27 cellular contexts compared by ENCODE assay signal in the genomic region with DNA sequence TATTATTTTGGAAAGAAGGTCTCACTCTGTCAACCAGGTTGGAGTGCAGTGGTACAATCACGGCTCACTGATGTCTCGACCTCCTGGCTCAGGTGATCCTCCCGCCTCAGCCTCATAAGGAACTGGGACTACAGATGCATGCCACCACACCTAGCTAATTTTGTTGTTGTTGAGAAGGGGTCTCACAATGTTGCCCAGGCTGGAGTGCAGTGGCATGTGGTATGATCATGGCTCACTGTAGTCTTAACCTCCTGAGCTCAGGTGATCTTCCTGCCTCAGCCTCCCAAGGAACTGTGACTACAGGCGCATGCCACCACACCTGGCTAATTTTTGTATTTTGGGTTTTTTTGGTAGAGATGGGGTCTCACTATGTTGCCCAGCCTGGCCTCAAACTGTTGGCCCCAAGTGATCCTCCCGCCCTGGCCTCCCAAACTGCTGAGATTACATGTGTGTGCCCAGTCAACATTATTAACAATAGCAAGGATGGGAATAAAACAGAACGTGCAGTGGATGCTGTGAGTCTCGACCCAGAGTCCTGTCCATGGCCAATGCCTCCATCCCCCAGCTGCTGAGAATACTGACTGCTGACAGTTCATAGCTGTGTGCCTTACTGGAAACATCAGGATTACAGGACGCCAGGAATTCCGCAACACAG. TPM values are rescaled to one million over a fixed set of nuclear protein-coding genes. Genes with fewer than 3 reads are reported as not detected.
A peak's percentile ranks its signal among the peaks of the same experiment; 100 is the strongest.
DNase-seq lines count a peak whose midpoint lies in the region; ATAC-seq and TF ChIP-seq lines count a peak whose summit lies in the region.
"Had no signal": no experiment of that assay in that cellular context is flagged by ENCODE, and none has a peak within 500 bp of the region (broad histone marks: within the 10 kb centered on the region; RNA-seq: fewer than 3 reads in every experiment).

No MANE protein-coding gene starts in this region.

- no peak overlapping the region for H4K91ac ChIP-seq in IMR-90 (ENCODE audit: insufficient read depth, low read depth, low read length)

- in situ Hi-C loops in IMR-90 (cut with MboI; ENCODE audit: low sequenced_read_pairs) = no loop called here

- peak; percentile 40 for DNase-seq in activated naive CD4-positive, alpha-beta T cell treated with anti-CD3 and anti-CD28 coated beads, Interleukin-2, amount 10 ng/mL, durations not matched to agents 7 days and 5 days
- no peak for DNase-seq in activated naive CD4-positive, alpha-beta T cell treated with Interleukin-2 at 50 U/mL for 16 hours
- DNase-seq in IMR-90 (no peak), natural killer cell (no peak)
- no peak for DNase-seq in stimulated activated CD4-positive, alpha-beta T cell treated with anti-CD3 and anti-CD28 coated beads, Interleukin-1b, Interleukin-23, amount 100 ng/mL, for 48 hours
- DNase-seq in stimulated activated naive CD4-positive, alpha-beta T cell (lab: John Stamatoyannopoulos, UW) = no peak
- DNase-seq: ACHN; C1 segment of cervical spinal cord; CD8-positive, alpha-beta memory T cell; DMS53; EL; HFFc6; Kasumi-1; MG63; NCI-H1048; NCI-H1436; NCI-H2029; NCI-H345; NCI-H526; PC-3; RPMI8226; SHP77 treated with DMSO at 0.1 percent for 48 hours had no signal

- H3K9me1 ChIP-seq in IMR-90 (ENCODE audit: insufficient read depth, low read length) = no peaks in the 10 kb centered on the region

- POLR2A ChIA-PET in IMR-90 (lab: Charles Lee; ENCODE audit: unreplicated experiment) = interaction anchor here (0.5 kb wide), 1 partner anchor 14 kb away, joined by 3 read pairs; no protein-coding TSS in a partner anchor

- H3K36me3 Mint-ChIP-seq in activated naive CD4-positive, alpha-beta T cell treated with anti-CD3 and anti-CD28 coated beads, Interleukin-2, amount 10 ng/mL, durations not matched to agents 7 days and 5 days = no peaks in the 10 kb centered on the region
- no peaks in the 10 kb centered on the region for H3K36me3 Mint-ChIP-seq in activated T-helper 17 cell treated with anti-CD3 and anti-CD28 coated beads, Interleukin-2, amount 50 U/mL, for 72 hours (ENCODE audit: low read depth)
- H3K36me3 Mint-ChIP-seq in natural killer cell = no peaks in the 10 kb centered on the region
- H3K36me3 Mint-ChIP-seq: CD8-positive, alpha-beta memory T cell; IgD-negative memory B cell had no signal

- dilution Hi-C loops in IMR-90 (cut with HindIII; ENCODE audit: low sequenced_read_pairs, unreplicated experiment) = no loop called here

- no peaks in the 10 kb centered on the region for H4K20me1 ChIP-seq in IMR-90 (ENCODE audit: insufficient read depth, low read length)

- no peak overlapping the region for H2BK120ac ChIP-seq in IMR-90 (ENCODE audit: low read depth, low read length)

- intact Hi-C loops in IMR-90 (cut with micrococcal nuclease) = loop anchor here (10.0 kb wide), 1 partner anchor 329 kb away; the partner anchor contains the start of genes GPR108 and TRIP10
- intact Hi-C loops in natural killer cell (cut with micrococcal nuclease) = no loop called here

- TF ChIP-seq RAD21 in IMR-90 (IDR thresholded peaks at IDR 0.05; ENCODE audit: low read length) = no peak

- no peak overlapping the region for H3K4ac ChIP-seq in IMR-90 (ENCODE audit: low read depth, low read length)

- H3K27me3 Mint-ChIP-seq in activated naive CD4-positive, alpha-beta T cell treated with anti-CD3 and anti-CD28 coated beads, Interleukin-2, amount 10 ng/mL, durations not matched to agents 7 days and 5 days = no peaks in the 10 kb centered on the region
- no peaks in the 10 kb centered on the region for H3K27me3 Mint-ChIP-seq in activated T-helper 17 cell treated with anti-CD3 and anti-CD28 coated beads, Interleukin-2, amount 50 U/mL, for 72 hours
- no peaks in the 10 kb centered on the region for H3K27me3 Mint-ChIP-seq in natural killer cell (ENCODE audit: low read depth in 2 of 2)
- H3K27me3 Mint-ChIP-seq: CD8-positive, alpha-beta memory T cell had no signal

- no peak overlapping the region for H3K4me3 ChIP-seq in IMR-90 (ENCODE audit: insufficient read depth, low read depth, low read length)
- H3K4me3 ChIP-seq: MG63 had no signal

- H3K27ac ChIP-seq in IMR-90 (ENCODE audit: insufficient read depth, low read length) = no peak overlapping the region

- no peak overlapping the region for H3K4me3 Mint-ChIP-seq in activated naive CD4-positive, alpha-beta T cell treated with anti-CD3 and anti-CD28 coated beads, Interleukin-2, amount 10 ng/mL, durations not matched to agents 7 days and 5 days
- no peak overlapping the region for H3K4me3 Mint-ChIP-seq in activated T-helper 17 cell treated with anti-CD3 and anti-CD28 coated beads, Interleukin-2, amount 50 U/mL, for 72 hours
- H3K4me3 Mint-ChIP-seq in natural killer cell = no peak overlapping the region
- H3K4me3 Mint-ChIP-seq: HFFc6 had no signal

- H3K23ac ChIP-seq in IMR-90 (ENCODE audit: low read depth, low read length) = no peak overlapping the region

- TF ChIP-seq CTCF in IMR-90 (conservative IDR thresholded peaks at IDR 0.05; ENCODE audit: low read depth, low read length) (no peak), natural killer cell (IDR thresholded peaks at IDR 0.05) (no peak)

- WGBS in IMR-90 (ENCODE audit: extremely low coverage in 2 of 2, insufficient read length in 1 of 2), 2 experiments = no CpG with 5 or more reads among the region's 9 CpGs

- no peak overlapping the region for H3K14ac ChIP-seq in IMR-90 (replicated peaks; ENCODE audit: low read depth, low read length)

- no peak overlapping the region for H2BK20ac ChIP-seq in IMR-90 (ENCODE audit: low read depth, low read length)

- no TSS peak for BruUV-seq in IMR-90 (replicated peaks; lab: Mats Ljungman, UMichigan)

- H3K9me3 Mint-ChIP-seq in activated naive CD4-positive, alpha-beta T cell treated with anti-CD3 and anti-CD28 coated beads, Interleukin-2, amount 10 ng/mL, durations not matched to agents 7 days and 5 days = no peaks in the 10 kb centered on the region
- no peaks in the 10 kb centered on the region for H3K9me3 Mint-ChIP-seq in activated T-helper 17 cell treated with anti-CD3 and anti-CD28 coated beads, Interleukin-2, amount 50 U/mL, for 72 hours
- H3K9me3 Mint-ChIP-seq in natural killer cell = peaks cover 0 to under 1% of the 10 kb centered on the region in 2 donors
- H3K9me3 Mint-ChIP-seq: CD8-positive, alpha-beta memory T cell; HFFc6; IgD-negative memory B cell had no signal

- no peak overlapping the region for H4K8ac ChIP-seq in IMR-90 (ENCODE audit: low read depth in 2 of 2, low read length in 2 of 2)

- H4K5ac ChIP-seq in IMR-90 (ENCODE audit: low read depth, low read length) = no peak overlapping the region

- H2BK15ac ChIP-seq in IMR-90 (ENCODE audit: low read depth, low read length) = no peak overlapping the region

- H3K4me1 Mint-ChIP-seq in activated naive CD4-positive, alpha-beta T cell treated with anti-CD3 and anti-CD28 coated beads, Interleukin-2, amount 10 ng/mL, durations not matched to agents 7 days and 5 days = peaks cover 2% of the 10 kb centered on the region
- no peaks in the 10 kb centered on the region for H3K4me1 Mint-ChIP-seq in activated T-helper 17 cell treated with anti-CD3 and anti-CD28 coated beads, Interleukin-2, amount 50 U/mL, for 72 hours
- H3K4me1 Mint-ChIP-seq in natural killer cell = peaks cover 0 to 2% of the 10 kb centered on the region in 2 donors

- H2AK9ac ChIP-seq in IMR-90 (replicated peaks; ENCODE audit: low read depth, low read length, poor library complexity) = no peak overlapping the region

- H3K36me3 ChIP-seq in IMR-90 (ENCODE audit: control insufficient read depth, insufficient read depth, low read length) = no peaks in the 10 kb centered on the region
- H3K36me3 ChIP-seq: MG63 had no signal

- no peak overlapping the region for H3K56ac ChIP-seq in IMR-90 (ENCODE audit: extremely low read depth, insufficient read depth, low read length)

- H3K9ac ChIP-seq in IMR-90 (ENCODE audit: low read depth, low read length) = no peak overlapping the region

- H3K79me1 ChIP-seq in IMR-90 (ENCODE audit: low read depth in 1 of 2, low read length in 2 of 2) = no peaks in the 10 kb centered on the region

- H2AK5ac ChIP-seq in IMR-90 (ENCODE audit: low read depth, low read length) = no peak overlapping the region

- no peak for TF ChIP-seq POLR2A in IMR-90 (IDR thresholded peaks at IDR 0.05; ENCODE audit: low read depth, low read length)

- no peaks in the 10 kb centered on the region for H3K27me3 ChIP-seq in IMR-90 (ENCODE audit: control insufficient read depth, insufficient read depth, low read length)
- H3K27me3 ChIP-seq: MG63 had no signal

- no peaks in the 10 kb centered on the region for H3K9me3 ChIP-seq in IMR-90 (ENCODE audit: control insufficient read depth, insufficient read depth, low read length)
- H3K9me3 ChIP-seq: MG63 had no signal

- no peak overlapping the region for H3K27ac Mint-ChIP-seq in activated naive CD4-positive, alpha-beta T cell treated with anti-CD3 and anti-CD28 coated beads, Interleukin-2, amount 10 ng/mL, durations not matched to agents 7 days and 5 days
- no peak overlapping the region for H3K27ac Mint-ChIP-seq in activated T-helper 17 cell treated with anti-CD3 and anti-CD28 coated beads, Interleukin-2, amount 50 U/mL, for 72 hours
- no peak overlapping the region for H3K27ac Mint-ChIP-seq in natural killer cell
- H3K27ac Mint-ChIP-seq: CD8-positive, alpha-beta memory T cell; HFFc6; IgD-negative memory B cell had no signal

- ATAC-seq in IMR-90 (ENCODE audit: low read depth) = no peak
- ATAC-seq in activated T-helper 17 cell treated with anti-CD3 and anti-CD28 coated beads, Interleukin-2, amount 50 U/mL, for 72 hours (replicated peaks) = peak; percentile 56
- ATAC-seq in natural killer cell = peak in 2 of 3 donors; percentile 8 to 32
- no peak for ATAC-seq in HG02981 (IDR thresholded peaks at IDR 0.05; ENCODE audit: unreplicated experiment)
- ATAC-seq: PC-3 had no signal

- H3K18ac ChIP-seq in IMR-90 (ENCODE audit: low read depth, low read length) = no peak overlapping the region

- H2AFZ ChIP-seq in IMR-90 (replicated peaks; ENCODE audit: low read length, poor library complexity) = peak overlapping the region; percentile 58

- no peaks in the 10 kb centered on the region for H3K4me1 ChIP-seq in IMR-90 (ENCODE audit: control insufficient read depth, insufficient read depth, low read length)

- no peak overlapping the region for H2BK5ac ChIP-seq in IMR-90 (ENCODE audit: low read depth, low read length, poor library complexity, severe bottlenecking)

- CTCF ChIA-PET in activated naive CD4-positive, alpha-beta T cell treated with anti-CD3 and anti-CD28 coated beads, Interleukin-2, amount 10 ng/mL, durations not matched to agents 7 days and 5 days (lab: Charles Lee) = no interaction called here
- CTCF ChIA-PET in IMR-90 (lab: Yijun Ruan, JAX) = no interaction called here

- no peak overlapping the region for H3K4me2 ChIP-seq in IMR-90 (ENCODE audit: low read depth, low read length)

RNA-seq across cellular contexts. Expression of gene MBD3L3, which starts 5.4 kb away (rescaled TPM):
- total RNA-seq in IMR-90 (2012; rRNA removed) (not detected in 2 replicates), natural killer cell (not detected)
- not detected in 2 replicates for polyA plus RNA-seq in IMR-90 (2012; rRNA removed)
- not detected in 2 replicates for polyA plus RNA-seq in IMR-90 (2012; cell fraction: cytosol; rRNA removed)
- polyA plus RNA-seq in IMR-90 (2012; cell fraction: nucleus; rRNA removed; ENCODE audit: low replicate concordance) = not detected in 2 replicates
- not detected for total RNA-seq in activated T-helper 17 cell treated with anti-CD3 and anti-CD28 coated beads, Interleukin-2, amount 50 U/mL, for 72 hours
- total RNA-seq: CD8-positive, alpha-beta memory T cell; H1; HFFc6; HT-29; PC-3 had no signal
- polyA plus RNA-seq: CD8-positive, alpha-beta memory T cell; H1; IgD-negative memory B cell had no signal

RNA-seq across cellular contexts. Expression of gene ZNF557, which starts 5.6 kb away (rescaled TPM):
- total RNA-seq in IMR-90 (2012; rRNA removed) (16.9 and 21.1 TPM in 2 replicates), natural killer cell (10 to 100 TPM; 10.7 to 14.5 (median 10.9) TPM)
- 3.4 and 3.7 TPM in 2 replicates for polyA plus RNA-seq in IMR-90 (2012; rRNA removed)
- polyA plus RNA-seq in IMR-90 (2012; cell fraction: cytosol; rRNA removed) = 0.95 and 2.3 TPM in 2 replicates
- 2.9 and 7.5 TPM in 2 replicates for polyA plus RNA-seq in IMR-90 (2012; cell fraction: nucleus; rRNA removed; ENCODE audit: low replicate concordance)
- 1 to 10 TPM; 7.6 to 9.4 TPM for total RNA-seq in activated T-helper 17 cell treated with anti-CD3 and anti-CD28 coated beads, Interleukin-2, amount 50 U/mL, for 72 hours

RNA-seq across cellular contexts. Expression of gene MBD3L2, which starts 14.8 kb away (rescaled TPM):
- not detected in 2 replicates for total RNA-seq in IMR-90 (2012; rRNA removed)
- polyA plus RNA-seq in IMR-90 (2012; rRNA removed) = not detected in 2 replicates
- polyA plus RNA-seq in IMR-90 (2012; cell fraction: cytosol; rRNA removed) = not detected in 2 replicates
- polyA plus RNA-seq in IMR-90 (2012; cell fraction: nucleus; rRNA removed; ENCODE audit: low replicate concordance) = not detected in 2 replicates
- total RNA-seq in activated T-helper 17 cell treated with anti-CD3 and anti-CD28 coated beads, Interleukin-2, amount 50 U/mL, for 72 hours = not detected
- not detected for total RNA-seq in natural killer cell
- total RNA-seq: CD8-positive, alpha-beta memory T cell; H1; HFFc6; HT-29; PC-3 had no signal
- polyA plus RNA-seq: CD8-positive, alpha-beta memory T cell; H1; IgD-negative memory B cell had no signal

RNA-seq across cellular contexts. Expression of gene MBD3L4, which starts 23.9 kb away (rescaled TPM):
- not detected in 2 replicates for total RNA-seq in IMR-90 (2012; rRNA removed)
- polyA plus RNA-seq in IMR-90 (2012; rRNA removed) = not detected in 2 replicates
- not detected in 2 replicates for polyA plus RNA-seq in IMR-90 (2012; cell fraction: cytosol; rRNA removed)
- polyA plus RNA-seq in IMR-90 (2012; cell fraction: nucleus; rRNA removed; ENCODE audit: low replicate concordance) = not detected in 2 replicates
- not detected for total RNA-seq in activated T-helper 17 cell treated with anti-CD3 and anti-CD28 coated beads, Interleukin-2, amount 50 U/mL, for 72 hours
- total RNA-seq in natural killer cell = not detected
- total RNA-seq: CD8-positive, alpha-beta memory T cell; H1; HFFc6; HT-29; PC-3 had no signal
- polyA plus RNA-seq: CD8-positive, alpha-beta memory T cell; H1; IgD-negative memory B cell had no signal

RNA-seq across cellular contexts. Expression of gene MBD3L5, which starts 33.5 kb away (rescaled TPM):
- total RNA-seq in IMR-90 (2012; rRNA removed) (not detected in 2 replicates), natural killer cell (not detected)
- polyA plus RNA-seq in IMR-90 (2012; rRNA removed) = not detected in 2 replicates
- polyA plus RNA-seq in IMR-90 (2012; cell fraction: cytosol; rRNA removed) = not detected in 2 replicates
- not detected in 2 replicates for polyA plus RNA-seq in IMR-90 (2012; cell fraction: nucleus; rRNA removed; ENCODE audit: low replicate concordance)
- total RNA-seq in activated T-helper 17 cell treated with anti-CD3 and anti-CD28 coated beads, Interleukin-2, amount 50 U/mL, for 72 hours = not detected
- total RNA-seq: CD8-positive, alpha-beta memory T cell; H1; HFFc6; HT-29; PC-3 had no signal
- polyA plus RNA-seq: CD8-positive, alpha-beta memory T cell; H1; IgD-negative memory B cell had no signal

Comparison
In these comparisons a context has a peak if more than half of its experiments do, and no peak if none do; other contexts are left out.
1. ATAC-seq: peak in activated T-helper 17 cell treated with anti-CD3 and anti-CD28 coated beads, Interleukin-2, amount 50 U/mL, for 72 hours (single experiment) and natural killer cell (2 of 3); none in IMR-90 (single experiment) and HG02981 (single experiment).